Comparison of ENCODE assay signal across 1 cellular context in genomic region chr14:100710391-100711116, GRCh38.
A peak's percentile ranks its signal among the peaks of the same experiment; 100 is the strongest.
TF ChIP-seq lines count a peak whose summit lies in the region.

No MANE protein-coding gene starts in this region.

TF ChIP-seq in HepG2, 621 proteins besides CTCF, POLR2A, EP300 and RAD21 (continued from another document):
- peak; percentile 36; the same call in 1 of the 2 replicates for TF ChIP-seq ZBTB33 (CRISPR knock-in tag; IDR thresholded peaks at IDR 0.05)
- TF ChIP-seq ETV5 (CRISPR knock-in tag; IDR thresholded peaks at IDR 0.05; ENCODE audit: borderline replicate concordance) = peak; percentile 80; the same call in 1 of the 2 replicates
- 0 out of 2 replicates have a peak, but pooled peaks have one; percentile 33 for TF ChIP-seq PAXIP1 (CRISPR knock-in tag; conservative IDR thresholded peaks at IDR 0.05)
